In genomic region chr6:105587349-105588115, GRCh38 we compare ENCODE assay signal across 9 cellular contexts.
A peak's percentile ranks its signal among the peaks of the same experiment; 100 is the strongest.
DNase-seq lines count a peak whose midpoint lies in the region; ATAC-seq and TF ChIP-seq lines count a peak whose summit lies in the region.
"Had no signal": no experiment of that assay in that cellular context is flagged by ENCODE, and none has a peak within 500 bp of the region (broad histone marks: within the 10 kb centered on the region; RNA-seq: fewer than 3 reads in every experiment).

No MANE protein-coding gene starts in this region.

- H3K4me1 Mint-ChIP-seq in T-cell = peaks cover 30 to 40% (median 31%) of the 10 kb centered on the region in 3 donors

- H3K4me1 ChIP-seq in thymus (ENCODE audit: control insufficient read depth, insufficient read depth, low read length) = peaks cover 15% of the 10 kb centered on the region
- H3K4me1 ChIP-seq in tibial nerve = no peaks in the 10 kb centered on the region

- H3K27ac ChIP-seq in thymus (ENCODE audit: low read depth) = peak overlapping the region; percentile 42
- H3K27ac ChIP-seq in tibial nerve = no peak overlapping the region

- TF ChIP-seq EP300 in tibial nerve (IDR thresholded peaks at IDR 0.05) = no peak

- TF ChIP-seq CTCF in tibial nerve (IDR thresholded peaks at IDR 0.05) = no peak

- H3K9me3 ChIP-seq in thymus (ENCODE audit: control insufficient read depth) (no peaks in the 10 kb centered on the region), tibial nerve (no peaks in the 10 kb centered on the region)

- H3K4me3 Mint-ChIP-seq in T-cell = peak overlapping the region; percentile 74 to 79 (median 79)
- H3K4me3 Mint-ChIP-seq: natural killer cell had no signal

- DNase-seq in activated T-cell treated with anti-CD3 and anti-CD28 coated beads, Interleukin-2, amount 50 U/mL, for 1 hour = peak; percentile 36
- DNase-seq in activated T-cell treated with anti-CD3 and anti-CD28 coated beads for 4 hours (no peak), T-cell (peak in 14 of 34 experiments; percentile 0 to 26 (median 8)), GM19240 (ENCODE audit: insufficient read length, low spot score) (no peak), NOMO-1 treated with DMSO at 0.1 percent for 48 hours (lab: John Stamatoyannopoulos, UW; ENCODE audit: unreplicated experiment) (no peak), tibial nerve (ENCODE audit: low spot score in 2 of 2) (no peak)
- peak; percentile 21 for DNase-seq in central memory CD4-positive, alpha-beta T cell
- DNase-seq: natural killer cell had no signal

- H3K27me3 Mint-ChIP-seq in T-cell = peaks cover 0 to 1% of the 10 kb centered on the region in 2 donors

- peak overlapping the region; percentile 94 to 97 for H3K27ac Mint-ChIP-seq in T-cell
- H3K27ac Mint-ChIP-seq: natural killer cell had no signal

- ATAC-seq in T-cell (replicated peaks in 1 of 4) = peak; percentile 53 to 83 (median 76)
- ATAC-seq: natural killer cell had no signal

- CTCF ChIA-PET in T-cell (lab: Charles Lee) = interaction anchor here (0.5 to 0.7 kb wide), 2 partner anchors 147 to 790 kb away, joined by 4 read pairs; no protein-coding TSS in a partner anchor

- H3K9me3 Mint-ChIP-seq in T-cell = no peaks in the 10 kb centered on the region
- H3K9me3 Mint-ChIP-seq: natural killer cell had no signal

- H3K36me3 ChIP-seq in thymus (ENCODE audit: control insufficient read depth, insufficient read depth) = no peaks in the 10 kb centered on the region
- H3K36me3 ChIP-seq in tibial nerve = no peaks in the 10 kb centered on the region

- POLR2A ChIA-PET in T-cell (lab: Charles Lee) = no interaction called here

- TF ChIP-seq POLR2A in tibial nerve (IDR thresholded peaks at IDR 0.05) = no peak

- H3K27me3 ChIP-seq in thymus (ENCODE audit: control insufficient read depth, insufficient read depth) = no peaks in the 10 kb centered on the region
- no peaks in the 10 kb centered on the region for H3K27me3 ChIP-seq in tibial nerve

- peak overlapping the region; percentile 11 for H3K4me3 ChIP-seq in thymus (ENCODE audit: low read length)
- no peak overlapping the region for H3K4me3 ChIP-seq in tibial nerve

- no peaks in the 10 kb centered on the region for H3K36me3 Mint-ChIP-seq in T-cell
- H3K36me3 Mint-ChIP-seq: natural killer cell had no signal

- 65% methylated on average over 23 of the region's 23 CpGs for WGBS in thymus
- WGBS in tibial nerve, 2 donors = 85 to 86% methylated on average over 23 of the region's 23 CpGs

Comparison
In these comparisons a context has a peak if more than half of its experiments do, and no peak if none do; other contexts are left out.
1. DNase-seq: peak in activated T-cell treated with anti-CD3 and anti-CD28 coated beads, Interleukin-2, amount 50 U/mL, for 1 hour (single experiment) and central memory CD4-positive, alpha-beta T cell (single experiment); none in activated T-cell treated with anti-CD3 and anti-CD28 coated beads for 4 hours (single experiment), GM19240 (single experiment), NOMO-1 treated with DMSO at 0.1 percent for 48 hours (single experiment) and tibial nerve (0 of 2).